In the genomic region with DNA sequence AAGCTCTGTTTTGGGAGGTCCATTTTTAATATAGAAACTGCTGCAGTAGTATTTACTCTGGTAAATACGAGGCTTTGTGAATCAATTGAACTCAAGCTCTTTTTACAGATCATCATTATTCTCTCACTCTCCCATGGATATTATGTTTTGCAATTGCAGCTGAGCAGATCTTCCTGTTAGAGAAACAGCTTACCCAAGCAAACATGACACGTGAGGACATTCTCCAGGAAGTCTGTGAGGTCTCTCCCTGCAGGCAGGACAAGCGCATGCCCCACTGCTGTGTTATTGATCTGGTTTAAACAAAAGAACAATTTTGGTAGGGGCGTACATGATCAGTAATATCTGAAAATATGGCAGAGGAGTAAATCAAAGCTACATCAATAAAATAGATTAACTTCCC, we compare ENCODE assay signal across 19 cellular contexts.
DNase-seq lines count a peak whose midpoint lies in the region; ATAC-seq and TF ChIP-seq lines count a peak whose summit lies in the region.
"Had no signal": no experiment of that assay in that cellular context is flagged by ENCODE, and none has a peak within 500 bp of the region (broad histone marks: within the 10 kb centered on the region; RNA-seq: fewer than 3 reads in every experiment).

No MANE protein-coding gene starts in this region.

- WGBS in right lobe of liver (ENCODE audit: insufficient coverage, low coverage, low lambda C conversion rate, missing lambda C conversion rate), result 16% methylated on average over 4 of the region's 4 CpGs

- H3K9me3 ChIP-seq in right lobe of liver (no peaks in the 10 kb centered on the region), stomach smooth muscle (ENCODE audit: control insufficient read depth in 2 of 2, low read length in 2 of 2) (no peaks in the 10 kb centered on the region)
- H3K9me3 ChIP-seq: Caco-2 had no signal

- DNase-seq in NOMO-1 treated with DMSO at 0.1 percent for 48 hours (lab: John Stamatoyannopoulos, UW; ENCODE audit: unreplicated experiment) (peak; percentile 7), NOMO-1 (lab: John Stamatoyannopoulos, UW; ENCODE audit: unreplicated experiment in 2 of 2) (no peak), brain pericyte (ENCODE audit: low read depth, low spot score) (peak; percentile 53), right lobe of liver (no peak), posterior vena cava (ENCODE audit: low spot score) (no peak)
- DNase-seq in stimulated activated CD8-positive, alpha-beta memory T cell treated with anti-CD3 and anti-CD28 coated beads, Interleukin-4, amount 100 ng/mL, for 48 hours, result no peak
- DNase-seq: activated CD4-positive, alpha-beta T cell treated with anti-CD3 and anti-CD28 coated beads for 36 hours; activated CD8-positive, alpha-beta memory T cell treated with anti-CD3 and anti-CD28 coated beads, Interleukin-2, amount 50 U/mL, for 48 hours; Caco-2; GF-D8; left cardiac atrium; naive thymus-derived CD4-positive, alpha-beta T cell; NCI-H1105 treated with DMSO at 0.1 percent for 48 hours; NCI-H774; stimulated activated naive CD8-positive, alpha-beta T cell treated with anti-CD3 and anti-CD28 coated beads, Interleukin-15, Interleukin-2, amounts not matched to agents 100 U/mL and 50 U/mL, for 24 hours; T-helper 17 cell had no signal

- intact Hi-C loops in right lobe of liver (cut with DNase I) (no loop called here), posterior vena cava (cut with DNase I) (no loop called here)

- ATAC-seq in right lobe of liver, result peak; percentile 59 to 67 (median 65)
- no peak for ATAC-seq in HG03442 (IDR thresholded peaks at IDR 0.05; ENCODE audit: unreplicated experiment)
- ATAC-seq: activated CD4-positive, alpha-beta T cell treated with anti-CD3 and anti-CD28 coated beads for 36 hours; naive thymus-derived CD4-positive, alpha-beta T cell; stimulated activated naive CD8-positive, alpha-beta T cell treated with anti-CD3 and anti-CD28 coated beads, Interleukin-15, Interleukin-2, amounts not matched to agents 100 U/mL and 50 U/mL, for 24 hours; T-helper 17 cell had no signal

- no peak for TF ChIP-seq CTCF in right lobe of liver (IDR thresholded peaks at IDR 0.05)

- H3K4me1 ChIP-seq in right lobe of liver (no peaks in the 10 kb centered on the region), stomach smooth muscle (ENCODE audit: control insufficient read depth, insufficient read depth, low read length) (peaks cover 13% of the 10 kb centered on the region)
- H3K4me1 ChIP-seq: Caco-2 had no signal

- H3K4me3 ChIP-seq in right lobe of liver (no peak overlapping the region), stomach smooth muscle (ENCODE audit: low read length in 2 of 2) (no peak overlapping the region)

- no peak overlapping the region for H3K9ac ChIP-seq in stomach smooth muscle (ENCODE audit: low read length in 2 of 2)

- H3K27me3 ChIP-seq in right lobe of liver (no peaks in the 10 kb centered on the region), stomach smooth muscle (ENCODE audit: control insufficient read depth in 1 of 2, insufficient read depth in 2 of 2, low read length in 2 of 2) (no peaks in the 10 kb centered on the region)

- TF ChIP-seq POLR2A in right lobe of liver (IDR thresholded peaks at IDR 0.05), result no peak

- H3K36me3 ChIP-seq in right lobe of liver, result no peaks in the 10 kb centered on the region
- peaks cover 80 to 82% of the 10 kb centered on the region in 2 donors for H3K36me3 ChIP-seq in stomach smooth muscle (ENCODE audit: control insufficient read depth in 2 of 2, insufficient read depth in 2 of 2, low read length in 2 of 2)

- H3K27ac ChIP-seq in right lobe of liver, result no peak overlapping the region
- peak overlapping the region; percentile 12 for H3K27ac ChIP-seq in stomach smooth muscle (ENCODE audit: low read length)
- H3K27ac ChIP-seq: RWPE1 had no signal

Comparison
In these comparisons a context has a peak if more than half of its experiments do, and no peak if none do; other contexts are left out.
1. DNase-seq: peak in NOMO-1 treated with DMSO at 0.1 percent for 48 hours (single experiment) and brain pericyte (single experiment); none in NOMO-1 (0 of 2), right lobe of liver (0 of 3), stimulated activated CD8-positive, alpha-beta memory T cell treated with anti-CD3 and anti-CD28 coated beads, Interleukin-4, amount 100 ng/mL, for 48 hours (single experiment) and posterior vena cava (single experiment).